ENCODE assay signal across 8 cellular contexts in the genomic region with DNA sequence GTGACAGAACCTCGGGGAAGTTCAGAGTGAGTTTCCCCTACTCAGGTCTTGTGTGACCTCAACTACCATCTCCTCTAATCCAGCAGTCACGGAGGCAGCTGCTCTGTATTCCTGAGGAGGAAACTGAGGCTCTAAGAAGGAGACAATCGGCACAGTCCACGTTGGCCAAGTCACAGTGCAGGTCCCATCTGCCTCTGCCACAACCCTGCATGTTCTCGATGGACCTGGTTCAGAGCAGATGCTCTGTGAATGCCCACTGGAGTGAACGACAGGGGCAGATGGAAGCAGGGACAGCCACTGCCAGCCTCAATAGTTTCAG. TPM values are rescaled to one million over a fixed set of nuclear protein-coding genes. Genes with fewer than 3 reads are reported as not detected.
A peak's percentile ranks its signal among the peaks of the same experiment; 100 is the strongest.
DNase-seq lines count a peak whose midpoint lies in the region; ATAC-seq and TF ChIP-seq lines count a peak whose summit lies in the region.

No MANE protein-coding gene starts in this region.

- H3K4me3 ChIP-seq in GM12875 (ENCODE audit: low read depth, low read length), result peak overlapping the region; percentile 76

- H3K4me1 Mint-ChIP-seq in glutamatergic neuron (ENCODE audit: low read depth, unreplicated experiment), result peaks cover 15% of the 10 kb centered on the region

- ATAC-seq in sciatic nerve (no peak), HG02588 (IDR thresholded peaks at IDR 0.05; ENCODE audit: unreplicated experiment) (no peak)

- H3K27ac Mint-ChIP-seq in glutamatergic neuron (ENCODE audit: unreplicated experiment), result peak overlapping the region; percentile 43

- peak overlapping the region; percentile 96 for H3K27ac ChIP-seq in VCaP

- intact Hi-C loops in sciatic nerve (cut with DNase I), result no loop called here

- peak overlapping the region; percentile 63 for H3K4me3 Mint-ChIP-seq in glutamatergic neuron (ENCODE audit: unreplicated experiment)

- no peak for TF ChIP-seq CTCF in GM12875 (IDR thresholded peaks at IDR 0.05; ENCODE audit: borderline replicate concordance, insufficient read depth, low read depth, low read length)
- TF ChIP-seq CTCF in VCaP (conservative IDR thresholded peaks at IDR 0.05), result no peak
- no peak for TF ChIP-seq CTCF in glutamatergic neuron (IDR thresholded peaks at IDR 0.05; ENCODE audit: partially characterized antibody, unreplicated experiment)

- H3K27me3 Mint-ChIP-seq in glutamatergic neuron (ENCODE audit: unreplicated experiment), result no peaks in the 10 kb centered on the region

- peaks cover 3% of the 10 kb centered on the region for H3K9me3 Mint-ChIP-seq in glutamatergic neuron (ENCODE audit: unreplicated experiment)

- DNase-seq in glutamatergic neuron (no peak), sciatic nerve (ENCODE audit: low spot score) (peak; percentile 53), DMS53 treated with DMSO at 0.1 percent for 48 hours (lab: John Stamatoyannopoulos, UW; ENCODE audit: unreplicated experiment) (no peak), NCI-H774 (lab: John Stamatoyannopoulos, UW) (no peak), iPS-NIHi7 (ENCODE audit: extremely low spot score) (no peak)

- no peaks in the 10 kb centered on the region for H3K36me3 Mint-ChIP-seq in glutamatergic neuron (ENCODE audit: unreplicated experiment)

RNA-seq across cellular contexts. Expression of gene ERGIC1, which starts 0.7 kb away (rescaled TPM):
- total RNA-seq in glutamatergic neuron (ENCODE audit: unreplicated experiment) (76.2 TPM), sciatic nerve (87.3 TPM)
